ENCODE assay signal across 8 cellular contexts in genomic region chr17:32143525-32143865, GRCh38. TPM values are rescaled to one million over a fixed set of nuclear protein-coding genes. Genes with fewer than 3 reads are reported as not detected.
DNase-seq lines count a peak whose midpoint lies in the region; TF ChIP-seq lines count a peak whose summit lies in the region.

No MANE protein-coding gene starts in this region.

- H3K4me1 Mint-ChIP-seq in activated CD4-positive, alpha-beta memory T cell treated with anti-CD3 and anti-CD28 coated beads for 36 hours (ENCODE audit: low read depth) = peaks cover 32% of the 10 kb centered on the region

- H3K9ac ChIP-seq in stomach smooth muscle (ENCODE audit: low read length in 2 of 2) = peak overlapping the region; percentile 82 to 86

- no peaks in the 10 kb centered on the region for H3K36me3 Mint-ChIP-seq in activated CD4-positive, alpha-beta memory T cell treated with anti-CD3 and anti-CD28 coated beads for 36 hours

- CTCF ChIA-PET in activated CD4-positive, alpha-beta memory T cell treated with anti-CD3 and anti-CD28 coated beads for 36 hours (lab: Charles Lee) = interaction anchor here (1.6 to 8.1 kb wide), 2 partner anchors 136 to 176 kb away, joined by 4 to 77 read pairs; partner anchors contain the start of gene LRRC37B
- CTCF ChIA-PET in HEK293T (lab: Yijun Ruan, JAX) = no interaction called here

- POLR2A ChIA-PET in activated CD4-positive, alpha-beta memory T cell treated with anti-CD3 and anti-CD28 coated beads for 36 hours (lab: Charles Lee) = interaction anchor here (2.0 kb wide), 1 partner anchor 136 kb away, joined by 7 read pairs; no protein-coding TSS in a partner anchor
- POLR2A ChIA-PET in HEK293T (lab: Yijun Ruan, JAX) = interaction anchor here (1.0 to 2.6 kb wide), 3 partner anchors 8 to 136 kb away, joined by 3 to 7 read pairs (median 5); partner anchors contain the start of gene LRRC37B

- H3K4me3 ChIP-seq in iPS-11a (ENCODE audit: low read depth, low read length) (peak overlapping the region; percentile 80), stomach smooth muscle (ENCODE audit: low read length in 2 of 2) (peak overlapping the region; percentile 71 to 91)

- H3K27me3 ChIP-seq in stomach smooth muscle (ENCODE audit: control insufficient read depth in 1 of 2, insufficient read depth in 2 of 2, low read length in 2 of 2) = no peaks in the 10 kb centered on the region

- peak overlapping the region; percentile 83 for H3K4me3 Mint-ChIP-seq in activated CD4-positive, alpha-beta memory T cell treated with anti-CD3 and anti-CD28 coated beads for 36 hours

- no peaks in the 10 kb centered on the region for H3K9me3 Mint-ChIP-seq in activated CD4-positive, alpha-beta memory T cell treated with anti-CD3 and anti-CD28 coated beads for 36 hours

- H3K27me3 Mint-ChIP-seq in activated CD4-positive, alpha-beta memory T cell treated with anti-CD3 and anti-CD28 coated beads for 36 hours = no peaks in the 10 kb centered on the region

- H3K36me3 ChIP-seq in stomach smooth muscle (ENCODE audit: control insufficient read depth in 2 of 2, insufficient read depth in 2 of 2, low read length in 2 of 2) = no peaks in the 10 kb centered on the region

- peaks cover 14% of the 10 kb centered on the region for H3K4me1 ChIP-seq in stomach smooth muscle (ENCODE audit: control insufficient read depth, insufficient read depth, low read length)

- intact Hi-C loops in activated CD4-positive, alpha-beta memory T cell treated with anti-CD3 and anti-CD28 coated beads for 36 hours (cut with micrococcal nuclease) = loop anchor here (10.0 kb wide), 1 partner anchor 81 kb away; no protein-coding TSS in a partner anchor

- no peak overlapping the region for H3K27ac Mint-ChIP-seq in activated CD4-positive, alpha-beta memory T cell treated with anti-CD3 and anti-CD28 coated beads for 36 hours

- no peaks in the 10 kb centered on the region for H3K9me3 ChIP-seq in stomach smooth muscle (ENCODE audit: control insufficient read depth in 2 of 2, low read length in 2 of 2)

- peak; percentile 28 for DNase-seq in NOMO-1 treated with DMSO at 0.1 percent for 48 hours (lab: John Stamatoyannopoulos, UW; ENCODE audit: unreplicated experiment)
- DNase-seq in NOMO-1 treated with dmso at 0.1 percent for 144 hours (lab: John Stamatoyannopoulos, UW; ENCODE audit: unreplicated experiment) = no peak
- DNase-seq in activated CD4-positive, alpha-beta memory T cell treated with anti-CD3 and anti-CD28 coated beads for 36 hours = no peak
- DNase-seq in NCI-H1417 treated with DMSO at 0.1 percent for 48 hours (lab: John Stamatoyannopoulos, UW) = no peak
- DNase-seq in HEK293T (ENCODE audit: extremely low spot score) = no peak
- DNase-seq in RPMI8226 = no peak

- H3K27ac ChIP-seq in stomach smooth muscle (ENCODE audit: low read length) = no peak overlapping the region

TF ChIP-seq in HEK293T, 16 proteins besides CTCF, POLR2A, EP300 and RAD21:
- no peak for TF ChIP-seq FOXK2 (IDR thresholded peaks at IDR 0.05)
- TF ChIP-seq FOXA1 (IDR thresholded peaks at IDR 0.05) = no peak
- no peak for TF ChIP-seq L3MBTL2 (conservative IDR thresholded peaks at IDR 0.05)
- TF ChIP-seq SP1 (IDR thresholded peaks at IDR 0.05) = no peak
- no peak for TF ChIP-seq ARNT (IDR thresholded peaks at IDR 0.05)
- no peak for TF ChIP-seq ELF4 (IDR thresholded peaks at IDR 0.05)
- no peak for TF ChIP-seq PKNOX1 (IDR thresholded peaks at IDR 0.05)
- TF ChIP-seq HDGF (IDR thresholded peaks at IDR 0.05; ENCODE audit: borderline replicate concordance) = no peak
- no peak for TF ChIP-seq NFRKB (IDR thresholded peaks at IDR 0.05)
- no peak for TF ChIP-seq ZNF384 (IDR thresholded peaks at IDR 0.05)
- TF ChIP-seq BHLHE40 (IDR thresholded peaks at IDR 0.05; ENCODE audit: borderline replicate concordance) = no peak
- no peak for TF ChIP-seq FOXM1 (IDR thresholded peaks at IDR 0.05; ENCODE audit: borderline replicate concordance)
- no peak for TF ChIP-seq SUZ12 (IDR thresholded peaks at IDR 0.05)
- TF ChIP-seq TARDBP (IDR thresholded peaks at IDR 0.05) = no peak
- no peak for TF ChIP-seq LEF1 (IDR thresholded peaks at IDR 0.05; ENCODE audit: borderline replicate concordance)
- no peak for TF ChIP-seq CTBP1 (IDR thresholded peaks at IDR 0.05; ENCODE audit: borderline replicate concordance)

RNA-seq across cellular contexts. Expression of gene RHOT1, which starts 1.2 kb away (rescaled TPM):
- total RNA-seq in activated CD4-positive, alpha-beta memory T cell treated with anti-CD3 and anti-CD28 coated beads for 36 hours = 10 to 100 TPM; 22.9 to 24.4 TPM
